Comparison of ENCODE assay signal across 8 cellular contexts in the genomic region with DNA sequence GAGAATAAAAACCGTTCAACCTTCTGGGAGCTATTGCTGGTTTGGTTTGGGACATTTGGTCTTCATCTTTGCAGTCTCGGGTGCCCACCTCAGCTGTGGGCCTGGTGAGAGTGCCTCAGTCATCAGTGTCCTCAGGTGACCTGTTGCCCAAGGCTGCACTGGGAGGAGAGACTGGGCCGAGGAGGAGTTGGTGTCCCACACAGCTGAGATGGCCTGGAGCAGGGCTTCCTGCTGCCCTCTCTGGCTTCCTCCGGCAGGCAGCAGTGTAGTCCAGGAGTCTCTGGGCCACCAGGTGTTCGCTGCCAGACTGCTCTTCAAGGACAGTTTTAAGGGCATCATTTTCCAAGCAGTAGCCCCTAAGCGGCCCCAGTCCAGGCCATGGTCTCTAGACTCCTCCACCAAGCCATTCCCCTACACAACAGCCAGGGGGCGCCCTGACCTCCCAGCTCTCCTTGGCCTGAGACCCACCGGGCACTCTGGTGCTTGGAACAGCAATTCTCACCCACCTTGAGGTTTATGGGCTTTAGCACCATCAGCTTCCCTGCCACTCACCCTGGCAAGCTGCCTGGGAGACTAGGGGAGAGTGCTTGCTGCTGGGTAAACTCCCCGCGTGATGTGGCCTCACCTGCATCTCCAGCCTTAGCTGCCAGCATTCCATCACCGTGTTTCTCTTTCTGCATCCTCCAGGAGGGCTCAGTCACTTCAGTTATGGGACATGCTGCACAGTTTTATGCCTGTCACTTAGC. TPM values are rescaled to one million over a fixed set of nuclear protein-coding genes. Genes with fewer than 3 reads are reported as not detected.
DNase-seq lines count a peak whose midpoint lies in the region; ATAC-seq and TF ChIP-seq lines count a peak whose summit lies in the region.

No MANE protein-coding gene starts in this region.

- H3K4me1 Mint-ChIP-seq in activated naive CD4-positive, alpha-beta T cell treated with anti-CD3 and anti-CD28 coated beads, Interleukin-2, amount 10 ng/mL, durations not matched to agents 7 days and 5 days, result peaks cover 39% of the 10 kb centered on the region

- CTCF ChIA-PET in activated naive CD4-positive, alpha-beta T cell treated with anti-CD3 and anti-CD28 coated beads, Interleukin-2, amount 10 ng/mL, durations not matched to agents 7 days and 5 days (lab: Charles Lee), result interaction anchor here (0.7 to 5.9 kb wide), 30 partner anchors 9 to 390 kb away, joined by 3 to 46 read pairs (median 5); partner anchors contain the start of genes CD164L2, MAP3K6 and SYTL1

- no peaks in the 10 kb centered on the region for H3K9me3 Mint-ChIP-seq in activated naive CD4-positive, alpha-beta T cell treated with anti-CD3 and anti-CD28 coated beads, Interleukin-2, amount 10 ng/mL, durations not matched to agents 7 days and 5 days

- H3K9me3 ChIP-seq in Peyer's patch (no peaks in the 10 kb centered on the region), heart left ventricle (no peaks in the 10 kb centered on the region), gastrocnemius medialis (no peaks in the 10 kb centered on the region)

- peak; percentile 93 for TF ChIP-seq CTCF in 22Rv1 (IDR thresholded peaks at IDR 0.05)
- peak; percentile 90 for TF ChIP-seq CTCF in GM12864 (IDR thresholded peaks at IDR 0.05; ENCODE audit: low read depth, low read length, missing control alignments)
- TF ChIP-seq CTCF in Peyer's patch (IDR thresholded peaks at IDR 0.05), result peak; percentile 66 to 83 (median 74)
- peak; percentile 68 to 88 (median 79) for TF ChIP-seq CTCF in heart left ventricle (IDR thresholded peaks at IDR 0.05)
- peak; percentile 39 to 81 (median 80) for TF ChIP-seq CTCF in gastrocnemius medialis (IDR thresholded peaks at IDR 0.05 in 4 of 5, conservative IDR thresholded peaks at IDR 0.05 in 1 of 5)

- no peaks in the 10 kb centered on the region for H3K4me1 ChIP-seq in Peyer's patch
- peaks cover 3 to 38% (median 18%) of the 10 kb centered on the region in 12 donors for H3K4me1 ChIP-seq in heart left ventricle
- H3K4me1 ChIP-seq in gastrocnemius medialis, result peaks cover 6 to 13% of the 10 kb centered on the region in 2 donors

- TF ChIP-seq POLR2A in Peyer's patch (IDR thresholded peaks at IDR 0.05) (no peak), heart left ventricle (IDR thresholded peaks at IDR 0.05) (no peak), gastrocnemius medialis (IDR thresholded peaks at IDR 0.05) (no peak)

- H3K36me3 Mint-ChIP-seq in activated naive CD4-positive, alpha-beta T cell treated with anti-CD3 and anti-CD28 coated beads, Interleukin-2, amount 10 ng/mL, durations not matched to agents 7 days and 5 days, result peaks cover 44% of the 10 kb centered on the region

- 66 to 70% (median 67%) methylated on average over 11 of the region's 11 CpGs for WGBS in heart left ventricle, 4 donors

- H3K27ac Mint-ChIP-seq in activated naive CD4-positive, alpha-beta T cell treated with anti-CD3 and anti-CD28 coated beads, Interleukin-2, amount 10 ng/mL, durations not matched to agents 7 days and 5 days, result peak overlapping the region; percentile 77

- in situ Hi-C loops in gastrocnemius medialis (cut with MboI; ENCODE audit: low sequenced_read_pairs in 4 of 4), result no loop called here

- peaks cover 0 to 65% (median 0%) of the 10 kb centered on the region in 3 donors for H3K36me3 ChIP-seq in Peyer's patch
- peaks cover 3 to 86% (median 64%) of the 10 kb centered on the region in 9 donors for H3K36me3 ChIP-seq in heart left ventricle
- peaks cover 0 to 47% of the 10 kb centered on the region in 2 donors for H3K36me3 ChIP-seq in gastrocnemius medialis

- H3K27me3 ChIP-seq in Peyer's patch (no peaks in the 10 kb centered on the region), heart left ventricle (no peaks in the 10 kb centered on the region), gastrocnemius medialis (no peaks in the 10 kb centered on the region)

- no peak for DNase-seq in GM12864 (ENCODE audit: low read depth)
- peak in 2 of 3 donors; percentile 39 to 70 for DNase-seq in Peyer's patch
- peak; percentile 73 for DNase-seq in activated naive CD4-positive, alpha-beta T cell treated with anti-CD3 and anti-CD28 coated beads, Interleukin-2, amount 10 ng/mL, durations not matched to agents 7 days and 5 days
- peak in 3 of 5 donors; percentile 49 to 75 (median 53) for DNase-seq in heart left ventricle
- no peak for DNase-seq in gastrocnemius medialis

- H3K27ac ChIP-seq in 22Rv1, result no peak overlapping the region
- no peak overlapping the region for H3K27ac ChIP-seq in Peyer's patch
- peak overlapping the region in 7 of 12 donors; percentile 27 to 62 (median 34) for H3K27ac ChIP-seq in heart left ventricle
- H3K27ac ChIP-seq in gastrocnemius medialis, result no peak overlapping the region

- H3K27me3 Mint-ChIP-seq in activated naive CD4-positive, alpha-beta T cell treated with anti-CD3 and anti-CD28 coated beads, Interleukin-2, amount 10 ng/mL, durations not matched to agents 7 days and 5 days, result no peaks in the 10 kb centered on the region

- intact Hi-C loops in heart left ventricle (cut with DNase I) (loop anchor here in 1 of 10 donors (2.0 kb wide), 1 partner anchor 62 kb away; no protein-coding TSS in a partner anchor), gastrocnemius medialis (cut with DNase I; ENCODE audit: low total_unique reads) (no loop called here)

- ATAC-seq in heart left ventricle, result peak; percentile 16 to 58 (median 54)
- peak; percentile 30 to 47 for ATAC-seq in gastrocnemius medialis
- ATAC-seq in HG03469 (IDR thresholded peaks at IDR 0.05; ENCODE audit: unreplicated experiment), result no peak
- no peak for ATAC-seq in GM21515 (IDR thresholded peaks at IDR 0.05; ENCODE audit: unreplicated experiment)

- no peak overlapping the region for H3K4me3 ChIP-seq in GM12864 (ENCODE audit: low read depth, low read length)
- H3K4me3 ChIP-seq in Peyer's patch, result no peak overlapping the region
- no peak overlapping the region for H3K4me3 ChIP-seq in heart left ventricle
- H3K4me3 ChIP-seq in gastrocnemius medialis, result no peak overlapping the region

- no peak overlapping the region for H3K4me3 Mint-ChIP-seq in activated naive CD4-positive, alpha-beta T cell treated with anti-CD3 and anti-CD28 coated beads, Interleukin-2, amount 10 ng/mL, durations not matched to agents 7 days and 5 days

RNA-seq across cellular contexts. Expression of gene SYTL1, which starts 9.1 kb away (rescaled TPM):
- total RNA-seq in Peyer's patch (10 to 100 TPM in 1 of 4 donors, 1 to 10 TPM in 3; 9.0 to 37.1 (median 9.5) TPM), heart left ventricle (1 to 10 TPM in 2 of 9 donors, under 1 TPM in 6, not detected in 1; 0.23 to 6.0 (median 0.46) TPM), gastrocnemius medialis (under 1 TPM in 1 of 4 donors, not detected in 3; 0.66 TPM)
- polyA plus RNA-seq in heart left ventricle, result 1 to 10 TPM in 1 of 2 donors, under 1 TPM in 1; 0.57 to 1.2 TPM

RNA-seq across cellular contexts. Expression of gene TMEM222, which starts 10.7 kb away (rescaled TPM):
- total RNA-seq in Peyer's patch (10 to 100 TPM in 3 of 4 donors, 1 to 10 TPM in 1; 9.9 to 30.8 (median 25.4) TPM), heart left ventricle (10 to 100 TPM; 18.1 to 32.5 (median 25.9) TPM), gastrocnemius medialis (10 to 100 TPM; 16.5 to 21.9 (median 17.8) TPM)
- polyA plus RNA-seq in heart left ventricle, result 10 to 100 TPM; 28.9 to 49.3 TPM

RNA-seq across cellular contexts. Expression of gene MAP3K6, which starts 34.1 kb away (rescaled TPM):
- 100 to 1,000 TPM in 1 of 4 donors, 10 to 100 TPM in 2, 1 to 10 TPM in 1; 6.3 to 124 (median 34.1) TPM for total RNA-seq in Peyer's patch
- total RNA-seq in heart left ventricle, result 10 to 100 TPM; 21.1 to 77.0 (median 36.5) TPM
- polyA plus RNA-seq in heart left ventricle, result 10 to 100 TPM; 48.6 to 64.3 TPM
- 10 to 100 TPM; 16.5 to 29.1 (median 18.4) TPM for total RNA-seq in gastrocnemius medialis

RNA-seq across cellular contexts. Expression of gene FCN3, which starts 41.9 kb away (rescaled TPM):
- total RNA-seq in Peyer's patch, result not detected
- total RNA-seq in heart left ventricle, result 100 to 1,000 TPM in 1 of 9 donors, 10 to 100 TPM in 5, 1 to 10 TPM in 3; 2.4 to 112 (median 31.9) TPM
- polyA plus RNA-seq in heart left ventricle, result 100 to 1,000 TPM in 1 of 2 donors, 10 to 100 TPM in 1; 60.8 to 141 TPM
- 10 to 100 TPM; 13.2 to 35.7 (median 19.3) TPM for total RNA-seq in gastrocnemius medialis

RNA-seq across cellular contexts. Expression of gene CD164L2, which starts 50.4 kb away (rescaled TPM):
- total RNA-seq in Peyer's patch (not detected), heart left ventricle (not detected), gastrocnemius medialis (not detected)
- not detected for polyA plus RNA-seq in heart left ventricle

Comparison
In these comparisons a context has a peak if more than half of its experiments do, and no peak if none do; other contexts are left out.
1. H3K27ac ChIP-seq: peak in heart left ventricle (7 of 12); none in 22Rv1 (single experiment), Peyer's patch (0 of 4) and gastrocnemius medialis (0 of 4).
2. DNase-seq: peak in Peyer's patch (2 of 3), activated naive CD4-positive, alpha-beta T cell treated with anti-CD3 and anti-CD28 coated beads, Interleukin-2, amount 10 ng/mL, durations not matched to agents 7 days and 5 days (single experiment) and heart left ventricle (3 of 5); none in GM12864 (single experiment) and gastrocnemius medialis (0 of 2).
3. ATAC-seq: peak in heart left ventricle (4 of 4) and gastrocnemius medialis (2 of 2); none in HG03469 (single experiment) and GM21515 (single experiment).
4. Peak in every context shown above with its lines, with median percentiles within 50 percentile points of each other: CTCF ChIP-seq.